23 cellular contexts compared by ENCODE assay signal in the genomic region with DNA sequence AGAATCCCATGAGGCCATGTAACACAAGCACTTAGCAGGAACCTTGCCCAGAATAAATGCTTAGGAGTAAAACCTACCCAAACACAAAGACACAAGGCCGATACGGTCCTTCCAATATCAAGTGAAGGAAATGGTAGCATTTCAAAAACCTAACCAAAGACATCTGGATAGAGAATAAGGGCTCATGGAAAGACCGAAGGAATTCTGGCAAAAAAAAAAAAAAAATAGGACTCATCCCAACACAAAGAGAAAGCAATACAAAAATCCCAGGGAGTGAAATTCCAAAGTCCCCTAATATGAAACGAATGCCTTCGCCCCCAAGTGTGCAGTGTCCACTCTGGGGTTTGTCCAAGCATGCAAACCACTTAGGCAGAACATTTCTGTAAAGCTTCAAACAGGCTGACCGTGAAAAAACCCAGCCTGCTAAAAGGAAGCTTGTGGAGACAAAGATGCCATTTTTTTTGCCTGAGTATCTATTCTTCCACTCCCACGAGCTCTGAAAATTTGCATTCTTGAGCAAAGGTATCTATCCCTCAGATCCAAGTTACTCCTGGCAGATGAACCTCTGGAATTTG. TPM values are rescaled to one million over a fixed set of nuclear protein-coding genes. Genes with fewer than 3 reads are reported as not detected.
DNase-seq lines count a peak whose midpoint lies in the region; ATAC-seq, FAIRE-seq and TF ChIP-seq lines count a peak whose summit lies in the region.
"Had no signal": no experiment of that assay in that cellular context is flagged by ENCODE, and none has a peak within 500 bp of the region (broad histone marks: within the 10 kb centered on the region; RNA-seq: fewer than 3 reads in every experiment).

No MANE protein-coding gene starts in this region.

- H3K27ac Mint-ChIP-seq in IgD-negative memory B cell = peak overlapping the region in 2 of 3 donors; percentile 80 to 89
- peak overlapping the region; percentile 46 for H3K27ac Mint-ChIP-seq in endodermal cell
- peak overlapping the region in 4 of 9 donors; percentile 15 to 34 (median 26) for H3K27ac Mint-ChIP-seq in naive thymus-derived CD4-positive, alpha-beta T cell

- ATAC-seq in GM19328 (IDR thresholded peaks at IDR 0.05; ENCODE audit: unreplicated experiment) (no peak), HG03460 (IDR thresholded peaks at IDR 0.05; ENCODE audit: unreplicated experiment) (no peak)
- ATAC-seq in naive thymus-derived CD4-positive, alpha-beta T cell = no peak
- ATAC-seq: stimulated activated naive CD8-positive, alpha-beta T cell treated with anti-CD3 and anti-CD28 coated beads, Interleukin-15, Interleukin-2, amounts not matched to agents 100 U/mL and 50 U/mL, for 24 hours had no signal

- H3K27me3 ChIP-seq in endodermal cell (ENCODE audit: control insufficient read depth, insufficient read depth, low read length, poor library complexity, severe bottlenecking) = no peaks in the 10 kb centered on the region
- H3K27me3 ChIP-seq in neutrophil = no peaks in the 10 kb centered on the region
- no peaks in the 10 kb centered on the region for H3K27me3 ChIP-seq in naive thymus-derived CD4-positive, alpha-beta T cell (ENCODE audit: control insufficient read depth in 2 of 2, insufficient read depth in 2 of 2, low read length in 2 of 2)
- H3K27me3 ChIP-seq: sigmoid colon had no signal

- H3K36me3 Mint-ChIP-seq in IgD-negative memory B cell (peaks cover 4% of the 10 kb centered on the region), endodermal cell (ENCODE audit: low read depth) (peaks cover 32% of the 10 kb centered on the region)
- peaks cover 0 to 24% (median 4%) of the 10 kb centered on the region in 5 donors for H3K36me3 Mint-ChIP-seq in naive thymus-derived CD4-positive, alpha-beta T cell

- WGBS in endodermal cell (ENCODE audit: insufficient coverage in 1 of 2, insufficient read length in 1 of 2), 2 experiments = 88 to 91% methylated on average over 5 to 7 of the region's 7 CpGs

- peak; percentile 97 for FAIRE-seq in A204.1 (lab: Jason Lieb, UNC)
- FAIRE-seq: GM18507, keratinocyte had no signal

- no peak overlapping the region for H3K9ac ChIP-seq in endodermal cell (ENCODE audit: extremely low read depth, low read length, poor library complexity, severe bottlenecking)
- H3K9ac ChIP-seq: KMS-11 had no signal

- H3K4me3 Mint-ChIP-seq in IgD-negative memory B cell (peak overlapping the region in 1 of 4 donors; percentile 9), endodermal cell (no peak overlapping the region)
- peak overlapping the region in 1 of 10 donors; percentile 18 for H3K4me3 Mint-ChIP-seq in naive thymus-derived CD4-positive, alpha-beta T cell
- H3K4me3 Mint-ChIP-seq: activated naive CD8-positive, alpha-beta T cell treated with anti-CD3 and anti-CD28 coated beads, Interleukin-2, amount 10 ng/mL, durations not matched to agents 7 days and 5 days had no signal

- peaks cover 16% of the 10 kb centered on the region for H3K36me3 ChIP-seq in endodermal cell (ENCODE audit: control insufficient read depth, insufficient read depth, low read length)
- peaks cover 11% of the 10 kb centered on the region for H3K36me3 ChIP-seq in neutrophil
- H3K36me3 ChIP-seq in naive thymus-derived CD4-positive, alpha-beta T cell (ENCODE audit: control insufficient read depth in 2 of 3, insufficient read depth in 3 of 3, low read length in 3 of 3) = peaks cover 0 to 6% (median 0%) of the 10 kb centered on the region in 3 experiments
- H3K36me3 ChIP-seq: sigmoid colon had no signal

- H3K27ac ChIP-seq in endodermal cell (ENCODE audit: low read depth, low read length) = no peak overlapping the region
- peak overlapping the region; percentile 31 for H3K27ac ChIP-seq in neutrophil
- no peak overlapping the region for H3K27ac ChIP-seq in naive thymus-derived CD4-positive, alpha-beta T cell (ENCODE audit: low read depth, low read length)
- H3K27ac ChIP-seq: KMS-11 had no signal

- H3K27me3 Mint-ChIP-seq in IgD-negative memory B cell = no peaks in the 10 kb centered on the region
- no peaks in the 10 kb centered on the region for H3K27me3 Mint-ChIP-seq in endodermal cell (ENCODE audit: insufficient read depth)
- H3K27me3 Mint-ChIP-seq in naive thymus-derived CD4-positive, alpha-beta T cell = no peaks in the 10 kb centered on the region
- H3K27me3 Mint-ChIP-seq: activated naive CD8-positive, alpha-beta T cell treated with anti-CD3 and anti-CD28 coated beads, Interleukin-2, amount 10 ng/mL, durations not matched to agents 7 days and 5 days had no signal

- H3K4me1 Mint-ChIP-seq in IgD-negative memory B cell (peaks cover 25 to 40% (median 25%) of the 10 kb centered on the region in 3 donors), endodermal cell (peaks cover 23% of the 10 kb centered on the region)
- H3K4me1 Mint-ChIP-seq in naive thymus-derived CD4-positive, alpha-beta T cell = peaks cover 27 to 79% (median 62%) of the 10 kb centered on the region in 7 donors

- POLR2A ChIA-PET in naive thymus-derived CD4-positive, alpha-beta T cell (lab: Charles Lee) = interaction anchor here (0.9 to 1.4 kb wide), 5 partner anchors 8 to 12 kb away, joined by 3 to 5 read pairs (median 4); a partner anchor contains a TSS

- DNase-seq in endodermal cell (no peak), AG20443 (ENCODE audit: low spot score) (no peak)
- DNase-seq in naive thymus-derived CD4-positive, alpha-beta T cell = no peak
- DNase-seq: activated naive CD8-positive, alpha-beta T cell treated with anti-CD3 and anti-CD28 coated beads, Interleukin-2, amount 10 ng/mL, durations not matched to agents 7 days and 5 days; activated T-cell treated with anti-CD3 and anti-CD28 coated beads for 4 hours; caudate nucleus; DND-41; effector CD8-positive, alpha-beta T cell; hypothalamus; midbrain; NCI-H1048; NCI-H2029; sigmoid colon; stimulated activated CD4-positive, alpha-beta T cell treated with anti-CD3 and anti-CD28 coated beads, Interleukin-1b, Interleukin-23, amount 100 ng/mL, for 48 hours; stimulated activated naive CD8-positive, alpha-beta T cell treated with anti-CD3 and anti-CD28 coated beads, Interleukin-15, Interleukin-2, amounts not matched to agents 100 U/mL and 50 U/mL, for 24 hours had no signal

- H3K4me3 ChIP-seq in endodermal cell (ENCODE audit: low read length) (no peak overlapping the region), neutrophil (ENCODE audit: low read depth in 1 of 2, low read length in 1 of 2) (no peak overlapping the region)
- no peak overlapping the region for H3K4me3 ChIP-seq in naive thymus-derived CD4-positive, alpha-beta T cell (ENCODE audit: low read length)
- H3K4me3 ChIP-seq: sigmoid colon had no signal

- H3K9me3 Mint-ChIP-seq in IgD-negative memory B cell = no peaks in the 10 kb centered on the region
- H3K9me3 Mint-ChIP-seq in endodermal cell = no peaks in the 10 kb centered on the region
- H3K9me3 Mint-ChIP-seq in naive thymus-derived CD4-positive, alpha-beta T cell = no peaks in the 10 kb centered on the region
- H3K9me3 Mint-ChIP-seq: activated naive CD8-positive, alpha-beta T cell treated with anti-CD3 and anti-CD28 coated beads, Interleukin-2, amount 10 ng/mL, durations not matched to agents 7 days and 5 days had no signal

- no peak for TF ChIP-seq CTCF in endodermal cell (conservative IDR thresholded peaks at IDR 0.05)
- no peak for TF ChIP-seq CTCF in neutrophil (IDR thresholded peaks at IDR 0.05)

- intact Hi-C loops in naive thymus-derived CD4-positive, alpha-beta T cell (cut with micrococcal nuclease) = no loop called here

- H3K4me1 ChIP-seq in endodermal cell (ENCODE audit: control insufficient read depth, insufficient read depth, low read length) = no peaks in the 10 kb centered on the region
- H3K4me1 ChIP-seq in neutrophil (ENCODE audit: control insufficient read depth in 1 of 2, insufficient read depth in 1 of 2, low read depth in 1 of 2, low read length in 1 of 2) = peaks cover 6 to 10% of the 10 kb centered on the region in 2 experiments
- peaks cover 19 to 32% of the 10 kb centered on the region in 2 donors for H3K4me1 ChIP-seq in naive thymus-derived CD4-positive, alpha-beta T cell (ENCODE audit: control insufficient read depth in 2 of 2, insufficient read depth in 2 of 2, low read length in 2 of 2)

- H3K9me3 ChIP-seq in endodermal cell (ENCODE audit: control insufficient read depth, low read length) (no peaks in the 10 kb centered on the region), neutrophil (no peaks in the 10 kb centered on the region)
- no peaks in the 10 kb centered on the region for H3K9me3 ChIP-seq in naive thymus-derived CD4-positive, alpha-beta T cell (ENCODE audit: control insufficient read depth in 2 of 3, low read length in 3 of 3)
- H3K9me3 ChIP-seq: sigmoid colon had no signal

- CTCF ChIA-PET in naive thymus-derived CD4-positive, alpha-beta T cell (lab: Charles Lee) = interaction anchor here (0.6 to 1.6 kb wide), 2 partner anchors 21 to 1214 kb away, joined by 3 to 6 read pairs; no protein-coding TSS in a partner anchor

RNA-seq across cellular contexts. Expression of a gene that starts 10.9 kb away (rescaled TPM):
- 3.5 TPM for polyA plus RNA-seq in IgD-negative memory B cell
- 10 to 100 TPM; 64.9 to 82.5 TPM for total RNA-seq in endodermal cell
- 23.7 TPM for polyA plus RNA-seq in endodermal cell (2013, experiment 1 of 2)
- 23.5 TPM for polyA plus RNA-seq in endodermal cell (2013, experiment 2 of 2)
- 100 to 1,000 TPM in 1 of 5 experiments, 10 to 100 TPM in 4; 53.6 to 123 (median 73.0) TPM for total RNA-seq in naive thymus-derived CD4-positive, alpha-beta T cell
- 1 to 10 TPM; 2.0 to 2.3 TPM for polyA plus RNA-seq in naive thymus-derived CD4-positive, alpha-beta T cell

RNA-seq across cellular contexts. Expression of a gene that starts 28.0 kb away (rescaled TPM):
- polyA plus RNA-seq in IgD-negative memory B cell = 77.7 TPM
- 100 to 1,000 TPM; 187 to 240 TPM for total RNA-seq in endodermal cell
- 185 TPM for polyA plus RNA-seq in endodermal cell (2013, experiment 1 of 2)
- 176 TPM for polyA plus RNA-seq in endodermal cell (2013, experiment 2 of 2)
- total RNA-seq in naive thymus-derived CD4-positive, alpha-beta T cell = 100 to 1,000 TPM in 1 of 5 experiments, 10 to 100 TPM in 4; 34.3 to 115 (median 46.4) TPM
- 100 to 1,000 TPM; 145 to 181 TPM for polyA plus RNA-seq in naive thymus-derived CD4-positive, alpha-beta T cell

RNA-seq across cellular contexts. Expression of a gene that starts 54.2 kb away (rescaled TPM):
- 144 TPM for polyA plus RNA-seq in IgD-negative memory B cell
- 10 to 100 TPM; 61.8 to 69.5 TPM for total RNA-seq in endodermal cell
- 44.2 TPM for polyA plus RNA-seq in endodermal cell (2013, experiment 1 of 2)
- polyA plus RNA-seq in endodermal cell (2013, experiment 2 of 2) = 34.1 TPM
- 10 to 100 TPM; 23.1 to 46.3 (median 26.0) TPM for total RNA-seq in naive thymus-derived CD4-positive, alpha-beta T cell
- polyA plus RNA-seq in naive thymus-derived CD4-positive, alpha-beta T cell = 100 to 1,000 TPM; 131 TPM
